13 cellular contexts compared by ENCODE assay signal in genomic region chrX:47235691-47236103, GRCh38. TPM values are rescaled to one million over a fixed set of nuclear protein-coding genes. Genes with fewer than 3 reads are reported as not detected.
DNase-seq lines count a peak whose midpoint lies in the region; ATAC-seq lines count a peak whose summit lies in the region.
"Had no signal": no experiment of that assay in that cellular context is flagged by ENCODE, and none has a peak within 500 bp of the region (broad histone marks: within the 10 kb centered on the region; RNA-seq: fewer than 3 reads in every experiment).

No MANE protein-coding gene starts in this region.

- H3K27ac Mint-ChIP-seq in activated T-cell treated with anti-CD3 and anti-CD28 coated beads, Interleukin-2, amount 50 U/mL, for 24 hours = peak overlapping the region; percentile 8
- peak overlapping the region; percentile 43 for H3K27ac Mint-ChIP-seq in activated naive CD8-positive, alpha-beta T cell treated with anti-CD3 and anti-CD28 coated beads, Interleukin-2, amount 10 ng/mL, durations not matched to agents 7 days and 5 days

- H3K9me3 Mint-ChIP-seq in activated T-cell treated with anti-CD3 and anti-CD28 coated beads, Interleukin-2, amount 50 U/mL, for 24 hours = no peaks in the 10 kb centered on the region
- no peaks in the 10 kb centered on the region for H3K9me3 Mint-ChIP-seq in activated naive CD8-positive, alpha-beta T cell treated with anti-CD3 and anti-CD28 coated beads, Interleukin-2, amount 10 ng/mL, durations not matched to agents 7 days and 5 days

- peak overlapping the region; percentile 1 for H3K4me3 Mint-ChIP-seq in activated T-cell treated with anti-CD3 and anti-CD28 coated beads, Interleukin-2, amount 50 U/mL, for 24 hours
- H3K4me3 Mint-ChIP-seq in activated naive CD8-positive, alpha-beta T cell treated with anti-CD3 and anti-CD28 coated beads, Interleukin-2, amount 10 ng/mL, durations not matched to agents 7 days and 5 days = peak overlapping the region; percentile 71

- ATAC-seq in activated naive CD8-positive, alpha-beta T cell treated with anti-CD3 and anti-CD28 coated beads, Interleukin-2, amount 10 ng/mL, durations not matched to agents 7 days and 5 days (ENCODE audit: low read depth) = no peak
- no peak for ATAC-seq in GM21723 (IDR thresholded peaks at IDR 0.05; ENCODE audit: unreplicated experiment)
- ATAC-seq: psoas muscle had no signal

- H3K4me1 Mint-ChIP-seq in activated T-cell treated with anti-CD3 and anti-CD28 coated beads, Interleukin-2, amount 50 U/mL, for 24 hours (ENCODE audit: low read depth) = peaks cover 32% of the 10 kb centered on the region
- H3K4me1 Mint-ChIP-seq in activated naive CD8-positive, alpha-beta T cell treated with anti-CD3 and anti-CD28 coated beads, Interleukin-2, amount 10 ng/mL, durations not matched to agents 7 days and 5 days = peaks cover 13% of the 10 kb centered on the region

- POLR2A ChIA-PET in activated naive CD8-positive, alpha-beta T cell treated with anti-CD3 and anti-CD28 coated beads, Interleukin-2, amount 10 ng/mL, durations not matched to agents 7 days and 5 days (lab: Charles Lee) = no interaction called here

- no peak for DNase-seq in activated T-cell treated with anti-CD3 and anti-CD28 coated beads, Interleukin-2, amount 50 U/mL, for 24 hours
- DNase-seq in activated T-cell treated with anti-CD3 and anti-CD28 coated beads, Interleukin-2, amount 50 U/mL, for 48 hours = no peak
- no peak for DNase-seq in activated naive CD8-positive, alpha-beta T cell treated with anti-CD3 and anti-CD28 coated beads, Interleukin-2, amount 10 ng/mL, durations not matched to agents 7 days and 5 days
- peak; percentile 7 for DNase-seq in medulla oblongata (ENCODE audit: extremely low spot score)
- peak; percentile 15 for DNase-seq in superior temporal gyrus (ENCODE audit: extremely low spot score)
- no peak for DNase-seq in AG08395 (ENCODE audit: low spot score)
- DNase-seq in NCI-H2227 treated with DMSO at 0.1 percent for 48 hours (lab: John Stamatoyannopoulos, UW) = no peak
- DNase-seq: activated T-cell treated with anti-CD3 and anti-CD28 coated beads, Interleukin-2, amount 50 U/mL, for 1 hour; islet precursor cell; NCI-H1105 treated with DMSO at 0.1 percent for 48 hours; NK-92 treated with Interleukin-12 subunit alpha and Interleukin-12 subunit beta, amount 100 ng/mL, for 24 hours; psoas muscle had no signal

- H3K27me3 Mint-ChIP-seq in activated T-cell treated with anti-CD3 and anti-CD28 coated beads, Interleukin-2, amount 50 U/mL, for 24 hours = peaks cover 33% of the 10 kb centered on the region
- no peaks in the 10 kb centered on the region for H3K27me3 Mint-ChIP-seq in activated naive CD8-positive, alpha-beta T cell treated with anti-CD3 and anti-CD28 coated beads, Interleukin-2, amount 10 ng/mL, durations not matched to agents 7 days and 5 days

- peaks cover 22% of the 10 kb centered on the region for H3K36me3 Mint-ChIP-seq in activated T-cell treated with anti-CD3 and anti-CD28 coated beads, Interleukin-2, amount 50 U/mL, for 24 hours (ENCODE audit: low read depth)
- peaks cover 7% of the 10 kb centered on the region for H3K36me3 Mint-ChIP-seq in activated naive CD8-positive, alpha-beta T cell treated with anti-CD3 and anti-CD28 coated beads, Interleukin-2, amount 10 ng/mL, durations not matched to agents 7 days and 5 days

RNA-seq across cellular contexts. Expression of gene USP11, which starts 2.9 kb away (rescaled TPM):
- 100 to 1,000 TPM; 101 TPM for total RNA-seq in activated naive CD8-positive, alpha-beta T cell treated with anti-CD3 and anti-CD28 coated beads, Interleukin-2, amount 10 ng/mL, durations not matched to agents 7 days and 5 days

RNA-seq across cellular contexts. Expression of gene CDK16, which starts 17.2 kb away (rescaled TPM):
- total RNA-seq in activated naive CD8-positive, alpha-beta T cell treated with anti-CD3 and anti-CD28 coated beads, Interleukin-2, amount 10 ng/mL, durations not matched to agents 7 days and 5 days = 10 to 100 TPM; 62.3 to 67.1 TPM

RNA-seq across cellular contexts. Expression of gene UBA1, which starts 42.1 kb away (rescaled TPM):
- total RNA-seq in activated naive CD8-positive, alpha-beta T cell treated with anti-CD3 and anti-CD28 coated beads, Interleukin-2, amount 10 ng/mL, durations not matched to agents 7 days and 5 days = 100 to 1,000 TPM; 149 to 155 TPM

Comparison
In these comparisons a context has a peak if more than half of its experiments do, and no peak if none do; other contexts are left out.
1. DNase-seq: peak in medulla oblongata (single experiment) and superior temporal gyrus (single experiment); none in activated T-cell treated with anti-CD3 and anti-CD28 coated beads, Interleukin-2, amount 50 U/mL, for 24 hours (single experiment), activated T-cell treated with anti-CD3 and anti-CD28 coated beads, Interleukin-2, amount 50 U/mL, for 48 hours (0 of 2), activated naive CD8-positive, alpha-beta T cell treated with anti-CD3 and anti-CD28 coated beads, Interleukin-2, amount 10 ng/mL, durations not matched to agents 7 days and 5 days (single experiment), AG08395 (single experiment) and NCI-H2227 treated with DMSO at 0.1 percent for 48 hours (single experiment).